Comparison of ENCODE assay signal across 19 cellular contexts in genomic region chr5:159187674-159188164, GRCh38. TPM values are rescaled to one million over a fixed set of nuclear protein-coding genes. Genes with fewer than 3 reads are reported as not detected.
A peak's percentile ranks its signal among the peaks of the same experiment; 100 is the strongest.
DNase-seq lines count a peak whose midpoint lies in the region; ATAC-seq and TF ChIP-seq lines count a peak whose summit lies in the region.
"Had no signal": no experiment of that assay in that cellular context is flagged by ENCODE, and none has a peak within 500 bp of the region (broad histone marks: within the 10 kb centered on the region; RNA-seq: fewer than 3 reads in every experiment).

No MANE protein-coding gene starts in this region.

- 89 to 93% methylated on average over 5 of the region's 5 CpGs for WGBS in esophagus, 2 donors
- whole genome bisulfite sequencing in upper lobe of left lung, 2 donors = 73 to 85% methylated on average over 5 of the region's 5 CpGs

- peaks cover under 1 to 3% of the 10 kb centered on the region in 2 donors for H3K36me3 ChIP-seq in esophagus (ENCODE audit: control insufficient read depth in 2 of 2, insufficient read depth in 2 of 2, low read length in 1 of 2)
- H3K36me3 ChIP-seq in upper lobe of left lung = peaks cover 0 to 20% (median 3%) of the 10 kb centered on the region in 4 donors

- no peak for TF ChIP-seq EP300 in upper lobe of left lung (IDR thresholded peaks at IDR 0.05)

- TF ChIP-seq CTCF in upper lobe of left lung (IDR thresholded peaks at IDR 0.05) = no peak

- H3K36me3 Mint-ChIP-seq in stimulated activated naive CD8-positive, alpha-beta T cell treated with anti-CD3 and anti-CD28 coated beads, Interleukin-15, Interleukin-2, amounts not matched to agents 100 ng/mL and 50 ng/mL, for 24 hours (ENCODE audit: low read depth) = peaks cover 63% of the 10 kb centered on the region
- peaks cover 4 to 29% (median 9%) of the 10 kb centered on the region in 3 donors for H3K36me3 Mint-ChIP-seq in immature natural killer cell

- H3K27me3 ChIP-seq in esophagus (ENCODE audit: control insufficient read depth in 1 of 2, insufficient read depth in 2 of 2, low read length in 2 of 2) (no peaks in the 10 kb centered on the region), upper lobe of left lung (no peaks in the 10 kb centered on the region)
- H3K27me3 ChIP-seq: BLaER1, tibial artery had no signal

- no peak overlapping the region for H3K4me3 Mint-ChIP-seq in stimulated activated naive CD8-positive, alpha-beta T cell treated with anti-CD3 and anti-CD28 coated beads, Interleukin-15, Interleukin-2, amounts not matched to agents 100 ng/mL and 50 ng/mL, for 24 hours
- no peak overlapping the region for H3K4me3 Mint-ChIP-seq in stimulated activated naive CD8-positive, alpha-beta T cell treated with anti-CD3 and anti-CD28 coated beads, Interleukin-15, amount 100 ng/mL, for 72 hours
- H3K4me3 Mint-ChIP-seq in immature natural killer cell = no peak overlapping the region
- H3K4me3 Mint-ChIP-seq: effector memory CD8-positive, alpha-beta T cell had no signal

- H3K4me3 ChIP-seq in esophagus (ENCODE audit: low read depth in 1 of 2, low read length in 2 of 2) = no peak overlapping the region
- H3K4me3 ChIP-seq in upper lobe of left lung = no peak overlapping the region
- H3K4me3 ChIP-seq: BLaER1, tibial artery had no signal

- no peaks in the 10 kb centered on the region for H3K9me3 Mint-ChIP-seq in stimulated activated naive CD8-positive, alpha-beta T cell treated with anti-CD3 and anti-CD28 coated beads, Interleukin-15, Interleukin-2, amounts not matched to agents 100 ng/mL and 50 ng/mL, for 24 hours
- H3K9me3 Mint-ChIP-seq in stimulated activated naive CD8-positive, alpha-beta T cell treated with anti-CD3 and anti-CD28 coated beads, Interleukin-15, amount 100 ng/mL, for 72 hours = no peaks in the 10 kb centered on the region
- H3K9me3 Mint-ChIP-seq in immature natural killer cell = no peaks in the 10 kb centered on the region
- H3K9me3 Mint-ChIP-seq: effector memory CD8-positive, alpha-beta T cell had no signal

- H3K4me1 ChIP-seq in esophagus (ENCODE audit: control insufficient read depth in 2 of 2, insufficient read depth in 2 of 2, low read length in 1 of 2) (peaks cover 0 to 5% of the 10 kb centered on the region in 2 donors), upper lobe of left lung (peaks cover 11 to 37% (median 26%) of the 10 kb centered on the region in 4 donors)

- peaks cover 76% of the 10 kb centered on the region for H3K4me1 Mint-ChIP-seq in stimulated activated naive CD8-positive, alpha-beta T cell treated with anti-CD3 and anti-CD28 coated beads, Interleukin-15, Interleukin-2, amounts not matched to agents 100 ng/mL and 50 ng/mL, for 24 hours (ENCODE audit: low read depth)
- peaks cover 75% of the 10 kb centered on the region for H3K4me1 Mint-ChIP-seq in stimulated activated naive CD8-positive, alpha-beta T cell treated with anti-CD3 and anti-CD28 coated beads, Interleukin-15, amount 100 ng/mL, for 72 hours
- H3K4me1 Mint-ChIP-seq in immature natural killer cell = peaks cover 8 to 32% of the 10 kb centered on the region in 2 donors

- H3K27me3 Mint-ChIP-seq in stimulated activated naive CD8-positive, alpha-beta T cell treated with anti-CD3 and anti-CD28 coated beads, Interleukin-15, Interleukin-2, amounts not matched to agents 100 ng/mL and 50 ng/mL, for 24 hours = no peaks in the 10 kb centered on the region
- no peaks in the 10 kb centered on the region for H3K27me3 Mint-ChIP-seq in stimulated activated naive CD8-positive, alpha-beta T cell treated with anti-CD3 and anti-CD28 coated beads, Interleukin-15, amount 100 ng/mL, for 72 hours
- no peaks in the 10 kb centered on the region for H3K27me3 Mint-ChIP-seq in immature natural killer cell (ENCODE audit: low read depth in 3 of 3)
- H3K27me3 Mint-ChIP-seq: effector memory CD8-positive, alpha-beta T cell had no signal

- no peaks in the 10 kb centered on the region for H3K9me3 ChIP-seq in esophagus (ENCODE audit: control insufficient read depth in 2 of 2, insufficient read depth in 1 of 2, low read depth in 1 of 2, low read length in 1 of 2)
- H3K9me3 ChIP-seq in upper lobe of left lung = no peaks in the 10 kb centered on the region
- H3K9me3 ChIP-seq: BLaER1, tibial artery had no signal

- no peak for DNase-seq in stimulated activated naive CD8-positive, alpha-beta T cell treated with anti-CD3 and anti-CD28 coated beads, Interleukin-15, amount 100 ng/mL, for 72 hours
- DNase-seq in NOMO-1 treated with DMSO at 0.1 percent for 48 hours (lab: John Stamatoyannopoulos, UW; ENCODE audit: unreplicated experiment) (peak; percentile 61), upper lobe of left lung (no peak), NK-92 (lab: John Stamatoyannopoulos, UW; ENCODE audit: unreplicated experiment) (no peak), NCI-H345 (lab: John Stamatoyannopoulos, UW) (no peak), immature natural killer cell (no peak)
- DNase-seq: activated T-cell treated with anti-CD3 and anti-CD28 coated beads, Interleukin-2, amount 50 U/mL, for 48 hours; caudate nucleus; effector memory CD8-positive, alpha-beta T cell; NCI-H1092 treated with DMSO at 0.1 percent for 48 hours; NCI-H774; stimulated activated CD4-positive, alpha-beta T cell treated with anti-CD3 and anti-CD28 coated beads, Interleukin-2, amount 100 ng/mL, for 48 hours; T-helper 2 cell; tibial artery had no signal

- peak overlapping the region; percentile 65 for H3K27ac Mint-ChIP-seq in stimulated activated naive CD8-positive, alpha-beta T cell treated with anti-CD3 and anti-CD28 coated beads, Interleukin-15, Interleukin-2, amounts not matched to agents 100 ng/mL and 50 ng/mL, for 24 hours
- H3K27ac Mint-ChIP-seq in stimulated activated naive CD8-positive, alpha-beta T cell treated with anti-CD3 and anti-CD28 coated beads, Interleukin-15, amount 100 ng/mL, for 72 hours = peak overlapping the region in 1 of 2 donors; percentile 78
- no peak overlapping the region for H3K27ac Mint-ChIP-seq in immature natural killer cell

- ATAC-seq in stimulated activated naive CD8-positive, alpha-beta T cell treated with anti-CD3 and anti-CD28 coated beads, Interleukin-15, amount 100 ng/mL, for 72 hours = no peak
- no peak for ATAC-seq in upper lobe of left lung (ENCODE audit: low FRiP score in 2 of 2)
- ATAC-seq: effector memory CD8-positive, alpha-beta T cell; Right ventricle myocardium inferior; sciatic nerve had no signal

- peak overlapping the region; percentile 60 to 83 for H3K27ac ChIP-seq in esophagus (ENCODE audit: low read depth in 2 of 2, low read length in 1 of 2)
- peak overlapping the region; percentile 64 to 77 (median 76) for H3K27ac ChIP-seq in upper lobe of left lung
- H3K27ac ChIP-seq: BLaER1, tibial artery had no signal

- TF ChIP-seq POLR2A in upper lobe of left lung (IDR thresholded peaks at IDR 0.05) = no peak

RNA-seq across cellular contexts. Expression of gene RNF145, which starts 21.6 kb away (rescaled TPM):
- polyA plus RNA-seq in esophagus (10 to 100 TPM; 26.2 to 48.6 TPM), immature natural killer cell (10 to 100 TPM in 1 of 3 donors, 1 to 10 TPM in 2; 4.3 to 11.1 (median 5.9) TPM)
- 100 to 1,000 TPM; 130 to 376 (median 232) TPM for total RNA-seq in upper lobe of left lung
